ENCODE assay signal across 19 cellular contexts in the genomic region with DNA sequence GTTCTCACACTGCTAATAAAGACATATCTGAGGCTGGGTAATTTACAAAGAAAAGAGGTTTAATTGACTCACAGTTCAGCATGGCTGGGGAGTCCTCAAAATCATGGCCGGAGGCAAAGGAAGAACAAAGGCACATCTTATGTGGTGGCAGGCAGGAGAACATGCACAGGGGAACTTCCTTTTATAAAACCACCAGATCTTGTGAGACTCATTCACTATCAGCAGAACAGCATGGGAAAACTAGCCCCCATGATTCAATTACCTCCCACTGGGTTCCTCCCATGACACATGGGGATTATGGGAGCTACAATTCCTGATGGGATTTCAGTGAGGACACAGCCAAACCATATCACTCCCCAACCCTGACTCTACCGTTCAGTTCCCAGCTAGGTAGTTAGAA.
"Had no signal": no experiment of that assay in that cellular context is flagged by ENCODE, and none has a peak within 500 bp of the region (broad histone marks: within the 10 kb centered on the region; RNA-seq: fewer than 3 reads in every experiment).

No MANE protein-coding gene starts in this region.

- DNase-seq: activated CD4-positive, alpha-beta memory T cell treated with anti-CD3 and anti-CD28 coated beads for 36 hours; activated CD4-positive, alpha-beta T cell treated with anti-CD3 and anti-CD28 coated beads for 4 hours; activated T-cell treated with anti-CD3 and anti-CD28 coated beads for 4 hours; amygdala; body of pancreas; dermis blood vessel endothelial cell; effector memory CD4-positive, alpha-beta T cell; esophagus squamous epithelium; glutamatergic neuron; hypothalamus; islet precursor cell; midbrain; retina; stimulated activated naive B cell treated with anti-CD40 and anti-IgM and Interleukin-4, amounts not matched to agents 10 μg/mL and 1 μg/mL and 100 μg/mL, for 72 hours; T-helper 17 cell; upper lobe of left lung had no signal

- H3K4me3 ChIP-seq: body of pancreas, esophagus squamous epithelium, lung, thoracic aorta, upper lobe of left lung had no signal

- ATAC-seq: body of pancreas; stimulated activated naive B cell treated with anti-CD40 and anti-IgM and Interleukin-4, amounts not matched to agents 10 μg/mL and 1 μg/mL and 100 μg/mL, for 72 hours; T-helper 17 cell; WTC11 had no signal
